In genomic region chr5:140966293-140967225, GRCh38 we compare ENCODE assay signal across 9 cellular contexts. TPM values are rescaled to one million over a fixed set of nuclear protein-coding genes. Genes with fewer than 3 reads are reported as not detected.
DNase-seq lines count a peak whose midpoint lies in the region; ATAC-seq and TF ChIP-seq lines count a peak whose summit lies in the region.
"Had no signal": no experiment of that assay in that cellular context is flagged by ENCODE, and none has a peak within 500 bp of the region (broad histone marks: within the 10 kb centered on the region; RNA-seq: fewer than 3 reads in every experiment).

PCDHAC2 (plus strand) TSS chr5:140966476; CDS start chr5:140966767, 291 bp downstream.

- no peak within 1 kb of the TSS for H3K27ac ChIP-seq in esophagus (ENCODE audit: low read depth in 2 of 2, low read length in 1 of 2)

- TF ChIP-seq CTCF in mucosa of descending colon (IDR thresholded peaks at IDR 0.05): no peak

- H3K4me3 ChIP-seq in esophagus (ENCODE audit: low read depth in 1 of 2, low read length in 2 of 2) (peak within 1 kb of the TSS; percentile 40 to 50), mucosa of descending colon (no peak within 1 kb of the TSS)

- ATAC-seq in mucosa of descending colon (peak; percentile 56), HG03565 (IDR thresholded peaks at IDR 0.05; ENCODE audit: unreplicated experiment) (no peak), GM21737 (IDR thresholded peaks at IDR 0.05; ENCODE audit: unreplicated experiment) (no peak)

- peak; percentile 60 for DNase-seq in H4 (ENCODE audit: low spot score)
- DNase-seq in NCI-H774 (lab: John Stamatoyannopoulos, UW): peak; percentile 56
- peak in 2 of 3 donors; percentile 24 to 48 for DNase-seq in mucosa of descending colon
- no peak for DNase-seq in activated CD4-positive, CD25-positive, alpha-beta regulatory T cell treated with anti-CD3 and anti-CD28 coated beads, Interleukin-2, amount 50 U/mL, for 72 hours
- no peak for DNase-seq in HCEC 1CT

- peaks cover 0 to 3% of the 10 kb centered on the region in 2 donors for H3K27me3 ChIP-seq in esophagus (ENCODE audit: control insufficient read depth in 1 of 2, insufficient read depth in 2 of 2, low read length in 2 of 2)

- intact Hi-C loops in mucosa of descending colon (cut with DNase I, micrococcal nuclease): no loop called here

- H3K4me1 ChIP-seq in esophagus (ENCODE audit: control insufficient read depth in 2 of 2, insufficient read depth in 2 of 2, low read length in 1 of 2) (peaks cover 3 to 9% of the 10 kb centered on the region in 2 donors), mucosa of descending colon (ENCODE audit: low read depth) (no peaks in the 10 kb centered on the region)

- no peaks in the 10 kb centered on the region for H3K36me3 ChIP-seq in esophagus (ENCODE audit: control insufficient read depth in 2 of 2, insufficient read depth in 2 of 2, low read length in 1 of 2)
- no peaks in the 10 kb centered on the region for H3K36me3 ChIP-seq in mucosa of descending colon (ENCODE audit: low read depth)

- WGBS in esophagus, 2 donors: 4 to 6% methylated on average over 68 to 80 of the region's 80 CpGs

- no peaks in the 10 kb centered on the region for H3K9me3 ChIP-seq in esophagus (ENCODE audit: control insufficient read depth in 2 of 2, insufficient read depth in 1 of 2, low read depth in 1 of 2, low read length in 1 of 2)
- H3K9me3 ChIP-seq in mucosa of descending colon: no peaks in the 10 kb centered on the region

RNA-seq across cellular contexts. Expression of gene PCDHAC2, which starts in this region (rescaled TPM):
- total RNA-seq in H4 (2014; rRNA removed; shearing (Covaris generic)): 1.5 and 1.8 TPM in 2 replicates
- polyA plus RNA-seq in esophagus: under 1 TPM; 0.02 to 0.06 TPM
- total RNA-seq in mucosa of descending colon: 1 to 10 TPM in 1 of 3 donors, under 1 TPM in 2; 0.31 to 1.3 (median 0.61) TPM
- polyA plus RNA-seq: IgD-negative memory B cell had no signal

Comparison
In these comparisons a context has a peak if more than half of its experiments do, and no peak if none do; other contexts are left out.
1. DNase-seq: peak in H4 (single experiment), NCI-H774 (single experiment) and mucosa of descending colon (2 of 3); none in activated CD4-positive, CD25-positive, alpha-beta regulatory T cell treated with anti-CD3 and anti-CD28 coated beads, Interleukin-2, amount 50 U/mL, for 72 hours (single experiment) and HCEC 1CT (single experiment).